Comparison of ENCODE assay signal across 1 cellular context in the genomic region with DNA sequence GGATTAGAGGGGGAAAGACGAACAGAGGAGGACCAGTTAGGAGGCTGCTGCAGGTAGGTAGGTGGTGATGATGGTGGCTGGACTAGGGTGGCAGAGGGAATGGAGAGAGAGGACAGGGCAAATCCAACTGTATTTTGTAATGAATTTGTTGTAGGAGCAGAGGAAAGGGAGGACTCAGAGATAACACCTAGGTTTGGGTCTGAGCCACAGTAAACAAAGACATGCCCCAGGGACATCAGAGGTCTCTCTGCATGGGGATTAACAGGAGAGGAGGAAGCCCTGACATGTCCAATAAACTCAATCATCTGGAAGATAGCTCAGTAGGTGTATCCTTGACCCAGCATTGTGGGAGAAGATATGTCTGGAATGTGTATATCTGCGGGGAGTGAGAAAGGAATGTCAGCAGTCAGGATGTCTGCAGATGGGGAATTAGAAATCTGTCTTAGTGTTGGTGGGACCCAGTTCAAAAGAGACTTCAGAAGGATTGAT.
TF ChIP-seq lines count a peak whose summit lies in the region.

No MANE protein-coding gene starts in this region.

TF ChIP-seq in IMR-90, 13 proteins besides CTCF, POLR2A, EP300 and RAD21:
- TF ChIP-seq MAZ (IDR thresholded peaks at IDR 0.05; ENCODE audit: borderline replicate concordance, low read depth, low read length) (no peak), RFX5 (IDR thresholded peaks at IDR 0.05; ENCODE audit: low read depth, low read length) (no peak), BHLHE40 (IDR thresholded peaks at IDR 0.05; ENCODE audit: low read depth, low read length) (no peak), MAFK (IDR thresholded peaks at IDR 0.05; ENCODE audit: low read depth, low read length) (no peak), NFE2L2 (IDR thresholded peaks at IDR 0.05; ENCODE audit: low read depth, low read length) (no peak), RCOR1 (IDR thresholded peaks at IDR 0.05; ENCODE audit: insufficient replicate concordance, low read length) (no peak), MXI1 (IDR thresholded peaks at IDR 0.05; ENCODE audit: borderline replicate concordance, low read depth, low read length) (no peak)
- TF ChIP-seq, protein P1, sequence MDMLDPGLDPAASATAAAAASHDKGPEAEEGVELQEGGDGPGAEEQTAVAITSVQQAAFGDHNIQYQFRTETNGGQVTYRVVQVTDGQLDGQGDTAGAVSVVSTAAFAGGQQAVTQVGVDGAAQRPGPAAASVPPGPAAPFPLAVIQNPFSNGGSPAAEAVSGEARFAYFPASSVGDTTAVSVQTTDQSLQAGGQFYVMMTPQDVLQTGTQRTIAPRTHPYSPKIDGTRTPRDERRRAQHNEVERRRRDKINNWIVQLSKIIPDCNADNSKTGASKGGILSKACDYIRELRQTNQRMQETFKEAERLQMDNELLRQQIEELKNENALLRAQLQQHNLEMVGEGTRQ (IDR thresholded peaks at IDR 0.05; ENCODE audit: low read depth, low read length), result no peak
